ENCODE assay signal across 1 cellular context in the genomic region with DNA sequence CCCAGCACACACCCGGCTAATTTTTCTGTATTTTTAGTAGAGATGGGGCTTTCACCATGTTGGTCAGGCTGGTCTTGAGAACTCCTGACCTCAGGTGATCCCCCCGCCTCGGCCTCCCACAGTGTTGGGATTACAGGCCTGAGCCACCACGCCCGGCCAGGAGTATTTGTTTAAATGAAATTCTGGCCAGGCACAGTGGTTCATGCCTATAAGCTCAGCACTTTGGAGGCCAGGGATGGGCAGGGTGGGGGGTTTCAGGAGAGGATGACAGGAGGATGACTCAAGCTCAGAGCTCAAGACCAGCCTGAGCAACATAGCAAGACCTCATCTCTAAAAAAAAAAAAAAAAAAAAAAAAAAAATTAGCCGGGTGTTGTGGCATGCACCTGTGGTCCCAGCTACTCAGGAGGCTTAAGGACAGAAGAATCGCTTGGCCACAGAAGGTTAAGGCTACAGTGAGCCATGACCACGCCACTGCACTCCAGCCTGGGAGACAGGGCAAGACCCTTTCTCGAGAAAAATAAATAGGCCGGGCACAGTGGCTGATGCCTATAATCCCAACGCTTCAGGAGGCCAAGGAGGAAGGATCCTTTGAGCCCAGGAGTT.
TF ChIP-seq lines count a peak whose summit lies in the region.

No MANE protein-coding gene starts in this region.

TF ChIP-seq in HepG2, 621 proteins besides CTCF, POLR2A, EP300 and RAD21:
- TF ChIP-seq TAF1 (CRISPR knock-in tag; IDR thresholded peaks at IDR 0.05) (no peak), ZNF335 (CRISPR knock-in tag; IDR thresholded peaks at IDR 0.05) (no peak), ZNF724P (CRISPR knock-in tag; IDR thresholded peaks at IDR 0.05; ENCODE audit: borderline replicate concordance) (no peak), ZNF530 (CRISPR knock-in tag; IDR thresholded peaks at IDR 0.05; ENCODE audit: low read depth) (no peak), NR2F1 (CRISPR knock-in tag; IDR thresholded peaks at IDR 0.05) (no peak)
